Comparison of ENCODE assay signal across 22 cellular contexts in the genomic region with DNA sequence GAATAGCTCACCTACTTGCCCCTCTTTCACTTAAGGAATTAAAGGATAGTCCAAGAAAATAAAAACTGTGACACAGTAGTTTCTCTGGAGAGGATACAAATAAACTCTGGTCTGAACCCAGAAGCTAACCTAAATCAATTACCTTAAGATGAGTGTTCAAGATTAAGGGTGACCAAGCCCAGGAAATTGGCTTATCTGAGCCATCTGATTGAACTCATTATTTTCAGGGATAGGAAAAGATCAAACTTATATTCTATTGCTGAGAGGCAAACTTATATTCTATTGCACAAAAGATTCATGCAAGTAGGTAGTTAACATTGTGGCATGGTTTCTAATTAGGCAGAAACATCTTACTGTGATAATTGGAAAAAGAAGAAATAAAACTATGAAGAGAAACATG.
"Had no signal": no experiment of that assay in that cellular context is flagged by ENCODE, and none has a peak within 500 bp of the region (broad histone marks: within the 10 kb centered on the region; RNA-seq: fewer than 3 reads in every experiment).

No MANE protein-coding gene starts in this region.

- H3K4me3 ChIP-seq: MG63, SK-N-MC had no signal

- H3K9me3 Mint-ChIP-seq: activated CD4-positive, alpha-beta memory T cell treated with anti-CD3 and anti-CD28 coated beads for 36 hours had no signal

- DNase-seq: activated CD4-positive, alpha-beta memory T cell treated with anti-CD3 and anti-CD28 coated beads for 36 hours; activated CD4-positive, alpha-beta T cell treated with anti-CD3 and anti-CD28 coated beads for 48 hours; activated CD8-positive, alpha-beta memory T cell treated with anti-CD3 and anti-CD28 coated beads for 24 hours; activated gamma-delta T cell treated with Interleukin-2 at 50 U/mL for 16 hours; activated naive CD4-positive, alpha-beta T cell treated with anti-CD3 and anti-CD28 coated beads, Interleukin-2, amount 50 U/mL, for 16 hours; activated naive CD8-positive, alpha-beta T cell treated with anti-CD3 and anti-CD28 coated beads, Interleukin-2, amount 10 ng/mL, durations not matched to agents 7 days and 5 days; activated T-cell treated with anti-CD3 and anti-CD28 coated beads, Interleukin-2, amount 50 U/mL, for 48 hours; aorta; MG63; MV-4-11; NCI-H1092 treated with DMSO at 0.1 percent for 48 hours; NCI-H1417 treated with DMSO at 0.1 percent for 48 hours; NCI-H1694 treated with DMSO at 0.1 percent for 48 hours; NCI-H2029 treated with DMSO at 0.1 percent for 48 hours; NCI-H345; NCI-H510A; NCI-H748 treated with DMSO at 0.1 percent for 48 hours; SIG-M5; SW 1271 had no signal

- H3K27ac Mint-ChIP-seq: activated CD4-positive, alpha-beta memory T cell treated with anti-CD3 and anti-CD28 coated beads for 36 hours; activated naive CD8-positive, alpha-beta T cell treated with anti-CD3 and anti-CD28 coated beads, Interleukin-2, amount 10 ng/mL, durations not matched to agents 7 days and 5 days; activated T-helper 17 cell treated with anti-CD3 and anti-CD28 coated beads, Interleukin-2, amount 50 U/mL, for 72 hours had no signal

- H3K9me3 ChIP-seq: MG63 had no signal

- H3K27me3 Mint-ChIP-seq: activated naive CD8-positive, alpha-beta T cell treated with anti-CD3 and anti-CD28 coated beads, Interleukin-2, amount 10 ng/mL, durations not matched to agents 7 days and 5 days; activated T-helper 17 cell treated with anti-CD3 and anti-CD28 coated beads, Interleukin-2, amount 50 U/mL, for 72 hours had no signal

- H3K27me3 ChIP-seq: MG63 had no signal

- H3K4me3 Mint-ChIP-seq: activated CD4-positive, alpha-beta memory T cell treated with anti-CD3 and anti-CD28 coated beads for 36 hours; activated naive CD8-positive, alpha-beta T cell treated with anti-CD3 and anti-CD28 coated beads, Interleukin-2, amount 10 ng/mL, durations not matched to agents 7 days and 5 days; activated T-helper 17 cell treated with anti-CD3 and anti-CD28 coated beads, Interleukin-2, amount 50 U/mL, for 72 hours had no signal

- H3K36me3 Mint-ChIP-seq: activated CD4-positive, alpha-beta memory T cell treated with anti-CD3 and anti-CD28 coated beads for 36 hours; activated naive CD8-positive, alpha-beta T cell treated with anti-CD3 and anti-CD28 coated beads, Interleukin-2, amount 10 ng/mL, durations not matched to agents 7 days and 5 days had no signal

- H3K4me1 Mint-ChIP-seq: activated naive CD8-positive, alpha-beta T cell treated with anti-CD3 and anti-CD28 coated beads, Interleukin-2, amount 10 ng/mL, durations not matched to agents 7 days and 5 days; activated T-helper 17 cell treated with anti-CD3 and anti-CD28 coated beads, Interleukin-2, amount 50 U/mL, for 72 hours had no signal

- H3K27ac ChIP-seq: KMS-11, SK-N-MC had no signal

- H3K36me3 ChIP-seq: MG63 had no signal
